In genomic region chr14:54711812-54712211, GRCh38 we compare ENCODE assay signal across 16 cellular contexts.
DNase-seq lines count a peak whose midpoint lies in the region; ATAC-seq and TF ChIP-seq lines count a peak whose summit lies in the region.
"Had no signal": no experiment of that assay in that cellular context is flagged by ENCODE, and none has a peak within 500 bp of the region (broad histone marks: within the 10 kb centered on the region; RNA-seq: fewer than 3 reads in every experiment).

No MANE protein-coding gene starts in this region.

- H3K4me1 Mint-ChIP-seq in activated CD4-positive, alpha-beta T cell treated with anti-CD3 and anti-CD28 coated beads, Interleukin-2, amount 10 ng/mL, durations not matched to agents 24 days and 14 days: peaks cover 15% of the 10 kb centered on the region
- peaks cover 18% of the 10 kb centered on the region for H3K4me1 Mint-ChIP-seq in activated CD4-positive, alpha-beta T cell treated with anti-CD3 and anti-CD28 coated beads for 36 hours
- H3K4me1 Mint-ChIP-seq: nephron progenitor cell had no signal

- no peak for TF ChIP-seq EP300 in tibial nerve (IDR thresholded peaks at IDR 0.05)

- no peaks in the 10 kb centered on the region for H3K9me3 ChIP-seq in colonic mucosa
- H3K9me3 ChIP-seq in tibial nerve: no peaks in the 10 kb centered on the region
- H3K9me3 ChIP-seq: body of pancreas had no signal

- WGBS in tibial nerve, 2 donors: 43 to 46% methylated on average over 4 of the region's 4 CpGs

- H3K27ac ChIP-seq in colonic mucosa: peak overlapping the region; percentile 42
- peak overlapping the region; percentile 17 to 88 (median 57) for H3K27ac ChIP-seq in tibial nerve
- H3K27ac ChIP-seq: RWPE1 had no signal

- H3K4me3 ChIP-seq in colonic mucosa: no peak overlapping the region
- no peak overlapping the region for H3K4me3 ChIP-seq in tibial nerve
- H3K4me3 ChIP-seq: body of pancreas had no signal

- no peaks in the 10 kb centered on the region for H3K36me3 ChIP-seq in colonic mucosa
- H3K36me3 ChIP-seq in tibial nerve: no peaks in the 10 kb centered on the region

- no peaks in the 10 kb centered on the region for H3K27me3 ChIP-seq in colonic mucosa
- no peaks in the 10 kb centered on the region for H3K27me3 ChIP-seq in tibial nerve
- H3K27me3 ChIP-seq: body of pancreas had no signal

- intact Hi-C loops in activated CD4-positive, alpha-beta T cell treated with anti-CD3 and anti-CD28 coated beads, Interleukin-2, amount 10 ng/mL, durations not matched to agents 24 days and 14 days (cut with micrococcal nuclease): no loop called here
- intact Hi-C loops in activated CD4-positive, alpha-beta T cell treated with anti-CD3 and anti-CD28 coated beads for 36 hours (cut with DNase I, micrococcal nuclease): no loop called here
- intact Hi-C loops in colonic mucosa (cut with DNase I): no loop called here

- CTCF ChIA-PET in activated CD4-positive, alpha-beta T cell treated with anti-CD3 and anti-CD28 coated beads for 36 hours (lab: Charles Lee): interaction anchor here (0.6 to 2.9 kb wide), 6 partner anchors 10 to 148 kb away, joined by 3 to 16 read pairs (median 3); no protein-coding TSS in a partner anchor

- DNase-seq in activated CD4-positive, alpha-beta T cell treated with anti-CD3 and anti-CD28 coated beads, Interleukin-2, amount 10 ng/mL, durations not matched to agents 24 days and 14 days: peak; percentile 67
- DNase-seq in activated CD4-positive, alpha-beta T cell treated with anti-CD3 and anti-CD28 coated beads for 36 hours: no peak
- DNase-seq in colonic mucosa: no peak
- peak; percentile 33 for DNase-seq in myocyte (ENCODE audit: low read depth)
- DNase-seq in tibial nerve (ENCODE audit: low spot score in 2 of 2): no peak
- no peak for DNase-seq in stimulated activated CD4-positive, alpha-beta T cell treated with anti-CD3 and anti-CD28 coated beads, Interleukin-2, amount 100 ng/mL, for 24 hours
- no peak for DNase-seq in NCI-H526 (lab: John Stamatoyannopoulos, UW)
- DNase-seq in CD1c-positive myeloid dendritic cell (ENCODE audit: extremely low spot score): no peak
- DNase-seq: 8988T; body of pancreas; DMS153; erythroblast; NCI-H2227 treated with DMSO at 0.1 percent for 48 hours; nephron progenitor cell; stimulated activated CD4-positive, alpha-beta T cell treated with anti-CD3 and anti-CD28 coated beads, Interleukin-15, amount 100 ng/mL, for 24 hours had no signal

- no peak overlapping the region for H3K9ac ChIP-seq in colonic mucosa (ENCODE audit: low read depth in 2 of 2, low read length in 2 of 2)

- no peak for TF ChIP-seq POLR2A in tibial nerve (IDR thresholded peaks at IDR 0.05)

- H3K4me1 ChIP-seq in colonic mucosa (no peaks in the 10 kb centered on the region), tibial nerve (peaks cover 0 to 50% (median 22%) of the 10 kb centered on the region in 4 donors)
- H3K4me1 ChIP-seq: body of pancreas had no signal

- TF ChIP-seq CTCF in colonic mucosa (IDR thresholded peaks at IDR 0.05) (no peak), tibial nerve (IDR thresholded peaks at IDR 0.05) (no peak)

- peaks cover 5% of the 10 kb centered on the region for H3K9me3 Mint-ChIP-seq in activated CD4-positive, alpha-beta T cell treated with anti-CD3 and anti-CD28 coated beads, Interleukin-2, amount 10 ng/mL, durations not matched to agents 24 days and 14 days
- no peaks in the 10 kb centered on the region for H3K9me3 Mint-ChIP-seq in activated CD4-positive, alpha-beta T cell treated with anti-CD3 and anti-CD28 coated beads for 36 hours (ENCODE audit: low read depth)
- H3K9me3 Mint-ChIP-seq: nephron progenitor cell had no signal

- POLR2A ChIA-PET in activated CD4-positive, alpha-beta T cell treated with anti-CD3 and anti-CD28 coated beads for 36 hours (lab: Charles Lee): interaction anchor here (0.6 kb wide), 1 partner anchor 117 kb away, joined by 3 read pairs; no protein-coding TSS in a partner anchor

- peaks cover 2% of the 10 kb centered on the region for H3K36me3 Mint-ChIP-seq in activated CD4-positive, alpha-beta T cell treated with anti-CD3 and anti-CD28 coated beads, Interleukin-2, amount 10 ng/mL, durations not matched to agents 24 days and 14 days (ENCODE audit: low read depth)
- no peaks in the 10 kb centered on the region for H3K36me3 Mint-ChIP-seq in activated CD4-positive, alpha-beta T cell treated with anti-CD3 and anti-CD28 coated beads for 36 hours (ENCODE audit: low read depth)

- H3K27me3 Mint-ChIP-seq in activated CD4-positive, alpha-beta T cell treated with anti-CD3 and anti-CD28 coated beads, Interleukin-2, amount 10 ng/mL, durations not matched to agents 24 days and 14 days: peaks cover 15% of the 10 kb centered on the region
- peaks cover 8% of the 10 kb centered on the region for H3K27me3 Mint-ChIP-seq in activated CD4-positive, alpha-beta T cell treated with anti-CD3 and anti-CD28 coated beads for 36 hours

- no peak overlapping the region for H3K4me3 Mint-ChIP-seq in activated CD4-positive, alpha-beta T cell treated with anti-CD3 and anti-CD28 coated beads, Interleukin-2, amount 10 ng/mL, durations not matched to agents 24 days and 14 days
- H3K4me3 Mint-ChIP-seq in activated CD4-positive, alpha-beta T cell treated with anti-CD3 and anti-CD28 coated beads for 36 hours: no peak overlapping the region
- H3K4me3 Mint-ChIP-seq: nephron progenitor cell had no signal

- ATAC-seq in activated CD4-positive, alpha-beta T cell treated with anti-CD3 and anti-CD28 coated beads for 36 hours: no peak
- ATAC-seq: body of pancreas had no signal

- H3K27ac Mint-ChIP-seq in activated CD4-positive, alpha-beta T cell treated with anti-CD3 and anti-CD28 coated beads, Interleukin-2, amount 10 ng/mL, durations not matched to agents 24 days and 14 days: no peak overlapping the region
- H3K27ac Mint-ChIP-seq in activated CD4-positive, alpha-beta T cell treated with anti-CD3 and anti-CD28 coated beads for 36 hours: no peak overlapping the region
- H3K27ac Mint-ChIP-seq: nephron progenitor cell had no signal

Comparison
In these comparisons a context has a peak if more than half of its experiments do, and no peak if none do; other contexts are left out.
1. DNase-seq: peak in activated CD4-positive, alpha-beta T cell treated with anti-CD3 and anti-CD28 coated beads, Interleukin-2, amount 10 ng/mL, durations not matched to agents 24 days and 14 days (single experiment) and myocyte (single experiment); none in activated CD4-positive, alpha-beta T cell treated with anti-CD3 and anti-CD28 coated beads for 36 hours (single experiment), colonic mucosa (single experiment), tibial nerve (0 of 2), stimulated activated CD4-positive, alpha-beta T cell treated with anti-CD3 and anti-CD28 coated beads, Interleukin-2, amount 100 ng/mL, for 24 hours (0 of 2), NCI-H526 (0 of 2) and CD1c-positive myeloid dendritic cell (single experiment).